1 cellular context compared by ENCODE assay signal in the genomic region with DNA sequence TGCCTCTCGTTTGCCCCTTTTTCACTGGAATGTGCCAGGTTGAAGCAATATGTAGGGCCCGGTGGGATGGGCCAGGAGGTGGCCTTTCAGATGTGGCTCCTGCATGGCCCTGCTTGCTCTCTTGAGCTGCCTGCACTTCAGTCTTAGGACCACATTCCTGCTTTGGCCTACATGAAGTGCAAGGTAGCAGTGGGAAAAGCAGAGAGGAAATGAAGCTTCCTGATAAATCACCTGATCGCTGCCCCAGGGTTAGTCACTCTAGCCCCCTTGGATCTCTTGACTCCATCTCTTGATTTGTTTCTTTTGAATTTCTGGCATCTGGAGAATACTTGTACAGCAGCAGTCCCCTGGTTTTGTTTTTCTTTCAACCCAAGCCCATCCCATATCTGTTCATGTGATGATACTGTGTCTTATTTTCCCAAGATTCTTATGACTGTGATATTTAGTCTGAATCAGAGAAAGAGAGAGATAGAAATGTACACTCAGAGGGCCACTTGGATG.
TF ChIP-seq lines count a peak whose summit lies in the region.

No MANE protein-coding gene starts in this region.

TF ChIP-seq in WTC11, 78 proteins besides CTCF, POLR2A, EP300 and RAD21 (continued from another document):
- TF ChIP-seq, protein P1, sequence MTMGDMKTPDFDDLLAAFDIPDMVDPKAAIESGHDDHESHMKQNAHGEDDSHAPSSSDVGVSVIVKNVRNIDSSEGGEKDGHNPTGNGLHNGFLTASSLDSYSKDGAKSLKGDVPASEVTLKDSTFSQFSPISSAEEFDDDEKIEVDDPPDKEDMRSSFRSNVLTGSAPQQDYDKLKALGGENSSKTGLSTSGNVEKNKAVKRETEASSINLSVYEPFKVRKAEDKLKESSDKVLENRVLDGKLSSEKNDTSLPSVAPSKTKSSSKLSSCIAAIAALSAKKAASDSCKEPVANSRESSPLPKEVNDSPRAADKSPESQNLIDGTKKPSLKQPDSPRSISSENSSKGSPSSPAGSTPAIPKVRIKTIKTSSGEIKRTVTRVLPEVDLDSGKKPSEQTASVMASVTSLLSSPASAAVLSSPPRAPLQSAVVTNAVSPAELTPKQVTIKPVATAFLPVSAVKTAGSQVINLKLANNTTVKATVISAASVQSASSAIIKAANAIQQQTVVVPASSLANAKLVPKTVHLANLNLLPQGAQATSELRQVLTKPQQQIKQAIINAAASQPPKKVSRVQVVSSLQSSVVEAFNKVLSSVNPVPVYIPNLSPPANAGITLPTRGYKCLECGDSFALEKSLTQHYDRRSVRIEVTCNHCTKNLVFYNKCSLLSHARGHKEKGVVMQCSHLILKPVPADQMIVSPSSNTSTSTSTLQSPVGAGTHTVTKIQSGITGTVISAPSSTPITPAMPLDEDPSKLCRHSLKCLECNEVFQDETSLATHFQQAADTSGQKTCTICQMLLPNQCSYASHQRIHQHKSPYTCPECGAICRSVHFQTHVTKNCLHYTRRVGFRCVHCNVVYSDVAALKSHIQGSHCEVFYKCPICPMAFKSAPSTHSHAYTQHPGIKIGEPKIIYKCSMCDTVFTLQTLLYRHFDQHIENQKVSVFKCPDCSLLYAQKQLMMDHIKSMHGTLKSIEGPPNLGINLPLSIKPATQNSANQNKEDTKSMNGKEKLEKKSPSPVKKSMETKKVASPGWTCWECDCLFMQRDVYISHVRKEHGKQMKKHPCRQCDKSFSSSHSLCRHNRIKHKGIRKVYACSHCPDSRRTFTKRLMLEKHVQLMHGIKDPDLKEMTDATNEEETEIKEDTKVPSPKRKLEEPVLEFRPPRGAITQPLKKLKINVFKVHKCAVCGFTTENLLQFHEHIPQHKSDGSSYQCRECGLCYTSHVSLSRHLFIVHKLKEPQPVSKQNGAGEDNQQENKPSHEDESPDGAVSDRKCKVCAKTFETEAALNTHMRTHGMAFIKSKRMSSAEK (CRISPR knock-in tag; IDR thresholded peaks at IDR 0.05; ENCODE audit: borderline replicate concordance): no peak
- TF ChIP-seq, protein P2, sequence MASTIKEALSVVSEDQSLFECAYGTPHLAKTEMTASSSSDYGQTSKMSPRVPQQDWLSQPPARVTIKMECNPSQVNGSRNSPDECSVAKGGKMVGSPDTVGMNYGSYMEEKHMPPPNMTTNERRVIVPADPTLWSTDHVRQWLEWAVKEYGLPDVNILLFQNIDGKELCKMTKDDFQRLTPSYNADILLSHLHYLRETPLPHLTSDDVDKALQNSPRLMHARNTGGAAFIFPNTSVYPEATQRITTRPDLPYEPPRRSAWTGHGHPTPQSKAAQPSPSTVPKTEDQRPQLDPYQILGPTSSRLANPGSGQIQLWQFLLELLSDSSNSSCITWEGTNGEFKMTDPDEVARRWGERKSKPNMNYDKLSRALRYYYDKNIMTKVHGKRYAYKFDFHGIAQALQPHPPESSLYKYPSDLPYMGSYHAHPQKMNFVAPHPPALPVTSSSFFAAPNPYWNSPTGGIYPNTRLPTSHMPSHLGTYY (CRISPR knock-in tag; IDR thresholded peaks at IDR 0.05): no peak
- no peak for TF ChIP-seq TEAD1 (CRISPR knock-in tag; IDR thresholded peaks at IDR 0.05)
- TF ChIP-seq, protein P3, sequence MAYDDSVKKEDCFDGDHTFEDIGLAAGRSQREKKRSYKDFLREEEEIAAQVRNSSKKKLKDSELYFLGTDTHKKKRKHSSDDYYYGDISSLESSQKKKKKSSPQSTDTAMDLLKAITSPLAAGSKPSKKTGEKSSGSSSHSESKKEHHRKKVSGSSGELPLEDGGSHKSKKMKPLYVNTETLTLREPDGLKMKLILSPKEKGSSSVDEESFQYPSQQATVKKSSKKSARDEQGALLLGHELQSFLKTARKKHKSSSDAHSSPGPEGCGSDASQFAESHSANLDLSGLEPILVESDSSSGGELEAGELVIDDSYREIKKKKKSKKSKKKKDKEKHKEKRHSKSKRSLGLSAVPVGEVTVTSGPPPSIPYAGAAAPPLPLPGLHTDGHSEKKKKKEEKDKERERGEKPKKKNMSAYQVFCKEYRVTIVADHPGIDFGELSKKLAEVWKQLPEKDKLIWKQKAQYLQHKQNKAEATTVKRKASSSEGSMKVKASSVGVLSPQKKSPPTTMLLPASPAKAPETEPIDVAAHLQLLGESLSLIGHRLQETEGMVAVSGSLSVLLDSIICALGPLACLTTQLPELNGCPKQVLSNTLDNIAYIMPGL (CRISPR knock-in tag; IDR thresholded peaks at IDR 0.05): no peak
